In genomic region chr21:45256912-45257672, GRCh38 we compare ENCODE assay signal across 1 cellular context.
TF ChIP-seq lines count a peak whose summit lies in the region.

No MANE protein-coding gene starts in this region.

TF ChIP-seq in K562, 482 proteins besides CTCF, POLR2A, EP300 and RAD21 (continued from another document and continues in another):
- TF ChIP-seq, protein P1, sequence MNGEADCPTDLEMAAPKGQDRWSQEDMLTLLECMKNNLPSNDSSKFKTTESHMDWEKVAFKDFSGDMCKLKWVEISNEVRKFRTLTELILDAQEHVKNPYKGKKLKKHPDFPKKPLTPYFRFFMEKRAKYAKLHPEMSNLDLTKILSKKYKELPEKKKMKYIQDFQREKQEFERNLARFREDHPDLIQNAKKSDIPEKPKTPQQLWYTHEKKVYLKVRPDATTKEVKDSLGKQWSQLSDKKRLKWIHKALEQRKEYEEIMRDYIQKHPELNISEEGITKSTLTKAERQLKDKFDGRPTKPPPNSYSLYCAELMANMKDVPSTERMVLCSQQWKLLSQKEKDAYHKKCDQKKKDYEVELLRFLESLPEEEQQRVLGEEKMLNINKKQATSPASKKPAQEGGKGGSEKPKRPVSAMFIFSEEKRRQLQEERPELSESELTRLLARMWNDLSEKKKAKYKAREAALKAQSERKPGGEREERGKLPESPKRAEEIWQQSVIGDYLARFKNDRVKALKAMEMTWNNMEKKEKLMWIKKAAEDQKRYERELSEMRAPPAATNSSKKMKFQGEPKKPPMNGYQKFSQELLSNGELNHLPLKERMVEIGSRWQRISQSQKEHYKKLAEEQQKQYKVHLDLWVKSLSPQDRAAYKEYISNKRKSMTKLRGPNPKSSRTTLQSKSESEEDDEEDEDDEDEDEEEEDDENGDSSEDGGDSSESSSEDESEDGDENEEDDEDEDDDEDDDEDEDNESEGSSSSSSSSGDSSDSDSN (IDR thresholded peaks at IDR 0.05; ENCODE audit: borderline replicate concordance in 1 of 2, low read depth in 2 of 2, low read length in 2 of 2): peak; percentile 40 to 77; a peak in 2 of 4 replicates
- TF ChIP-seq ZNF175 (CRISPR knock-in tag; IDR thresholded peaks at IDR 0.05; ENCODE audit: low read depth): peak; percentile 65; the same call in 1 of the 2 replicates
- TF ChIP-seq HDAC6 (IDR thresholded peaks at IDR 0.05; ENCODE audit: low read depth, low read length): no peak
- TF ChIP-seq ZNF395 (CRISPR knock-in tag; IDR thresholded peaks at IDR 0.05): peak; percentile 81; the same call in 1 of the 2 replicates
- no peak for TF ChIP-seq SIN3B (IDR thresholded peaks at IDR 0.05; ENCODE audit: low read depth)
- TF ChIP-seq MTA1 (IDR thresholded peaks at IDR 0.05; ENCODE audit: borderline replicate concordance): 0 out of 2 replicates have a peak, but pooled peaks have one; percentile 31
- TF ChIP-seq, protein P2, sequence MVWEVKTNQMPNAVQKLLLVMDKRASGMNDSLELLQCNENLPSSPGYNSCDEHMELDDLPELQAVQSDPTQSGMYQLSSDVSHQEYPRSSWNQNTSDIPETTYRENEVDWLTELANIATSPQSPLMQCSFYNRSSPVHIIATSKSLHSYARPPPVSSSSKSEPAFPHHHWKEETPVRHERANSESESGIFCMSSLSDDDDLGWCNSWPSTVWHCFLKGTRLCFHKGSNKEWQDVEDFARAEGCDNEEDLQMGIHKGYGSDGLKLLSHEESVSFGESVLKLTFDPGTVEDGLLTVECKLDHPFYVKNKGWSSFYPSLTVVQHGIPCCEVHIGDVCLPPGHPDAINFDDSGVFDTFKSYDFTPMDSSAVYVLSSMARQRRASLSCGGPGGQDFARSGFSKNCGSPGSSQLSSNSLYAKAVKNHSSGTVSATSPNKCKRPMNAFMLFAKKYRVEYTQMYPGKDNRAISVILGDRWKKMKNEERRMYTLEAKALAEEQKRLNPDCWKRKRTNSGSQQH (CRISPR knock-in tag; IDR thresholded peaks at IDR 0.05): 0 out of 2 replicates have a peak, but pooled peaks have one; percentile 29
- peak; percentile 70 for TF ChIP-seq NCOA1 (IDR thresholded peaks at IDR 0.05; ENCODE audit: low read depth)
- TF ChIP-seq MTA2 (IDR thresholded peaks at IDR 0.05; ENCODE audit: low read depth): peak; percentile 92
- no peak for TF ChIP-seq KLF10 (CRISPR knock-in tag; IDR thresholded peaks at IDR 0.05)
- TF ChIP-seq ZNF766 (CRISPR knock-in tag; conservative IDR thresholded peaks at IDR 0.05): peak; percentile 88
- TF ChIP-seq HDAC8 (tag; IDR thresholded peaks at IDR 0.05): no peak
- TF ChIP-seq, protein P3, sequence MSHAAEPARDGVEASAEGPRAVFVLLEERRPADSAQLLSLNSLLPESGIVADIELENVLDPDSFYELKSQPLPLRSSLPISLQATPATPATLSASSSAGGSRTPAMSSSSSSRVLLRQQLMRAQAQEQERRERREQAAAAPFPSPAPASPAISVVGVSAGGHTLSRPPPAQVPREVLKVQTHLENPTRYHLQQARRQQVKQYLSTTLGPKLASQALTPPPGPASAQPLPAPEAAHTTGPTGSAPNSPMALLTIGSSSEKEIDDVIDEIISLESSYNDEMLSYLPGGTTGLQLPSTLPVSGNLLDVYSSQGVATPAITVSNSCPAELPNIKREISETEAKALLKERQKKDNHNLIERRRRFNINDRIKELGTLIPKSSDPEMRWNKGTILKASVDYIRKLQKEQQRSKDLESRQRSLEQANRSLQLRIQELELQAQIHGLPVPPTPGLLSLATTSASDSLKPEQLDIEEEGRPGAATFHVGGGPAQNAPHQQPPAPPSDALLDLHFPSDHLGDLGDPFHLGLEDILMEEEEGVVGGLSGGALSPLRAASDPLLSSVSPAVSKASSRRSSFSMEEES (CRISPR knock-in tag; IDR thresholded peaks at IDR 0.05): no peak
- TF ChIP-seq E2F5 (CRISPR knock-in tag; IDR thresholded peaks at IDR 0.05): no peak; the same call in 1 of the 2 replicates
- no peak for TF ChIP-seq THRA (IDR thresholded peaks at IDR 0.05)
- TF ChIP-seq STAT5A (IDR thresholded peaks at IDR 0.05; ENCODE audit: borderline replicate concordance, low read length): peak; percentile 90
- TF ChIP-seq SNIP1 (IDR thresholded peaks at IDR 0.05; ENCODE audit: low read depth): no peak
- TF ChIP-seq OTX1 (CRISPR knock-in tag; IDR thresholded peaks at IDR 0.05): no peak
- TF ChIP-seq ZNF717 (CRISPR knock-in tag; IDR thresholded peaks at IDR 0.05): no peak
- TF ChIP-seq ZNF23 (CRISPR knock-in tag; IDR thresholded peaks at IDR 0.05): no peak
- TF ChIP-seq, protein P4, sequence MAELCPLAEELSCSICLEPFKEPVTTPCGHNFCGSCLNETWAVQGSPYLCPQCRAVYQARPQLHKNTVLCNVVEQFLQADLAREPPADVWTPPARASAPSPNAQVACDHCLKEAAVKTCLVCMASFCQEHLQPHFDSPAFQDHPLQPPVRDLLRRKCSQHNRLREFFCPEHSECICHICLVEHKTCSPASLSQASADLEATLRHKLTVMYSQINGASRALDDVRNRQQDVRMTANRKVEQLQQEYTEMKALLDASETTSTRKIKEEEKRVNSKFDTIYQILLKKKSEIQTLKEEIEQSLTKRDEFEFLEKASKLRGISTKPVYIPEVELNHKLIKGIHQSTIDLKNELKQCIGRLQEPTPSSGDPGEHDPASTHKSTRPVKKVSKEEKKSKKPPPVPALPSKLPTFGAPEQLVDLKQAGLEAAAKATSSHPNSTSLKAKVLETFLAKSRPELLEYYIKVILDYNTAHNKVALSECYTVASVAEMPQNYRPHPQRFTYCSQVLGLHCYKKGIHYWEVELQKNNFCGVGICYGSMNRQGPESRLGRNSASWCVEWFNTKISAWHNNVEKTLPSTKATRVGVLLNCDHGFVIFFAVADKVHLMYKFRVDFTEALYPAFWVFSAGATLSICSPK (IDR thresholded peaks at IDR 0.05; ENCODE audit: borderline replicate concordance): no peak
- TF ChIP-seq NUFIP1 (IDR thresholded peaks at IDR 0.05; ENCODE audit: partially characterized antibody): no peak
- no peak; the same call in 1 of the 2 replicates for TF ChIP-seq MGA (IDR thresholded peaks at IDR 0.05)
